ENCODE assay signal across 8 cellular contexts in genomic region chr20:45970646-45971424, GRCh38. TPM values are rescaled to one million over a fixed set of nuclear protein-coding genes. Genes with fewer than 3 reads are reported as not detected.
DNase-seq lines count a peak whose midpoint lies in the region; ATAC-seq and TF ChIP-seq lines count a peak whose summit lies in the region.

No MANE protein-coding gene starts in this region.

- peaks cover 30% of the 10 kb centered on the region for H4K20me1 ChIP-seq in osteoblast (ENCODE audit: insufficient read depth, low read length)

- no peak for ATAC-seq in GM19328 (IDR thresholded peaks at IDR 0.05; ENCODE audit: unreplicated experiment)

- TF ChIP-seq CTCF in HFF-Myc (IDR thresholded peaks at IDR 0.05; ENCODE audit: low read depth, low read length, missing control alignments) (no peak), WI38 (IDR thresholded peaks at IDR 0.05; ENCODE audit: low read depth, low read length) (no peak), foreskin fibroblast (IDR thresholded peaks at IDR 0.05; ENCODE audit: low read depth, low read length) (no peak), osteoblast (IDR thresholded peaks at IDR 0.05; ENCODE audit: extremely low read depth, low read depth, low read length) (no peak)

- peaks cover 36% of the 10 kb centered on the region for H3K79me2 ChIP-seq in osteoblast (ENCODE audit: insufficient read depth, low read length)

- peaks cover 35% of the 10 kb centered on the region for H3K4me1 ChIP-seq in osteoblast (ENCODE audit: insufficient read depth, low read length)

- DNase-seq in EH (ENCODE audit: low read depth) (peak; percentile 41), HFF-Myc (ENCODE audit: extremely low read depth, low read depth) (no peak), foreskin fibroblast (peak in 1 of 2 donors; percentile 53), osteoblast (ENCODE audit: insufficient read length, low spot score, missing footprints) (peak; percentile 89), NCI-H1092 treated with DMSO at 0.1 percent for 48 hours (lab: John Stamatoyannopoulos, UW) (no peak)
- no peak for DNase-seq in activated CD8-positive, alpha-beta memory T cell treated with anti-CD3 and anti-CD28 coated beads for 24 hours

- peak overlapping the region; percentile 91 for H2AFZ ChIP-seq in osteoblast (ENCODE audit: low read length)

- H3K36me3 ChIP-seq in osteoblast (ENCODE audit: insufficient read depth, low read length), result peaks cover 22% of the 10 kb centered on the region

- H3K4me3 ChIP-seq in HFF-Myc (replicated peaks; ENCODE audit: low read depth, low read length) (peak overlapping the region; percentile 77), WI38 (ENCODE audit: low read depth, low read length) (peak overlapping the region; percentile 89), foreskin fibroblast (ENCODE audit: low read depth in 1 of 2, low read length in 2 of 2) (peak overlapping the region; percentile 76 to 99), osteoblast (ENCODE audit: insufficient read depth, low read length) (peak overlapping the region; percentile 91)

- H3K9me3 ChIP-seq in osteoblast (ENCODE audit: low read depth, low read length), result no peaks in the 10 kb centered on the region

- peak overlapping the region; percentile 100 for H3K27ac ChIP-seq in osteoblast (ENCODE audit: low read depth, low read length)

- H3K27me3 ChIP-seq in osteoblast (ENCODE audit: insufficient read depth, low read length), result no peaks in the 10 kb centered on the region

- H3K4me2 ChIP-seq in osteoblast (ENCODE audit: insufficient read depth, low read length), result peak overlapping the region; percentile 97

RNA-seq across cellular contexts. Expression of gene ZNF335, which starts 1.2 kb away (rescaled TPM):
- 18.3 and 20.3 TPM in 2 replicates for total RNA-seq in osteoblast

RNA-seq across cellular contexts. Expression of gene PCIF1, which starts 36.4 kb away (rescaled TPM):
- 12.7 and 14.4 TPM in 2 replicates for total RNA-seq in osteoblast

RNA-seq across cellular contexts. Expression of gene MMP9, which starts 37.9 kb away (rescaled TPM):
- total RNA-seq in osteoblast, result 0.29 and 2.5 TPM in 2 replicates

RNA-seq across cellular contexts. Expression of gene SLC12A5, which starts 58.2 kb away (rescaled TPM):
- total RNA-seq in osteoblast, result under 0.01 TPM in 2 replicates

RNA-seq across cellular contexts. Expression of gene PLTP, which starts 58.9 kb away (rescaled TPM):
- total RNA-seq in osteoblast, result 15.3 and 21.7 TPM in 2 replicates

Comparison
In these comparisons a context has a peak if more than half of its experiments do, and no peak if none do; other contexts are left out.
1. DNase-seq: peak in EH (single experiment) and osteoblast (single experiment); none in HFF-Myc (single experiment), NCI-H1092 treated with DMSO at 0.1 percent for 48 hours (single experiment) and activated CD8-positive, alpha-beta memory T cell treated with anti-CD3 and anti-CD28 coated beads for 24 hours (single experiment).
2. Peak in every context shown above with its lines, with median percentiles within 50 percentile points of each other: H3K4me3 ChIP-seq.